10 cellular contexts compared by ENCODE assay signal in genomic region chr2:54641988-54642387, GRCh38.
DNase-seq lines count a peak whose midpoint lies in the region; ATAC-seq and TF ChIP-seq lines count a peak whose summit lies in the region.
"Had no signal": no experiment of that assay in that cellular context is flagged by ENCODE, and none has a peak within 500 bp of the region (broad histone marks: within the 10 kb centered on the region; RNA-seq: fewer than 3 reads in every experiment).

No MANE protein-coding gene starts in this region.

- H3K27ac Mint-ChIP-seq in activated naive CD8-positive, alpha-beta T cell = peak overlapping the region; percentile 80
- H3K27ac Mint-ChIP-seq in activated naive CD8-positive, alpha-beta T cell treated with anti-CD3 and anti-CD28 coated beads, Interleukin-2, amount 50 U/mL, for 24 hours = no peak overlapping the region
- peak overlapping the region in 7 of 10 donors; percentile 57 to 89 (median 79) for H3K27ac Mint-ChIP-seq in naive thymus-derived CD8-positive, alpha-beta T cell

- H3K9me3 ChIP-seq in upper lobe of right lung = no peaks in the 10 kb centered on the region
- H3K9me3 ChIP-seq: tibial artery had no signal

- intact Hi-C loops in upper lobe of right lung (cut with DNase I) = no loop called here

- POLR2A ChIA-PET in naive thymus-derived CD8-positive, alpha-beta T cell (lab: Charles Lee) = interaction anchor here (1.0 to 1.1 kb wide), 2 partner anchors 35 to 83 kb away, joined by 3 read pairs; no protein-coding TSS in a partner anchor

- H3K4me3 ChIP-seq in upper lobe of right lung = no peak overlapping the region
- H3K4me3 ChIP-seq: tibial artery had no signal

- no peaks in the 10 kb centered on the region for H3K9me3 Mint-ChIP-seq in activated naive CD8-positive, alpha-beta T cell (ENCODE audit: low read depth)
- no peaks in the 10 kb centered on the region for H3K9me3 Mint-ChIP-seq in activated naive CD8-positive, alpha-beta T cell treated with anti-CD3 and anti-CD28 coated beads, Interleukin-2, amount 50 U/mL, for 24 hours
- H3K9me3 Mint-ChIP-seq in naive thymus-derived CD8-positive, alpha-beta T cell = no peaks in the 10 kb centered on the region

- no peak overlapping the region for H3K4me3 Mint-ChIP-seq in activated naive CD8-positive, alpha-beta T cell
- H3K4me3 Mint-ChIP-seq in activated naive CD8-positive, alpha-beta T cell treated with anti-CD3 and anti-CD28 coated beads, Interleukin-2, amount 50 U/mL, for 24 hours = no peak overlapping the region
- no peak overlapping the region for H3K4me3 Mint-ChIP-seq in naive thymus-derived CD8-positive, alpha-beta T cell

- peaks cover 26% of the 10 kb centered on the region for H3K4me1 Mint-ChIP-seq in activated naive CD8-positive, alpha-beta T cell (ENCODE audit: low read depth)
- peaks cover 6% of the 10 kb centered on the region for H3K4me1 Mint-ChIP-seq in activated naive CD8-positive, alpha-beta T cell treated with anti-CD3 and anti-CD28 coated beads, Interleukin-2, amount 50 U/mL, for 24 hours
- H3K4me1 Mint-ChIP-seq in naive thymus-derived CD8-positive, alpha-beta T cell = peaks cover 9 to 21% (median 17%) of the 10 kb centered on the region in 4 donors

- DNase-seq in activated naive CD8-positive, alpha-beta T cell treated with anti-CD3 and anti-CD28 coated beads, Interleukin-2, amount 50 U/mL, for 24 hours = no peak
- DNase-seq in globus pallidus (ENCODE audit: low spot score) (peak; percentile 60), upper lobe of right lung (no peak), NCI-H2196 treated with DMSO at 0.1 percent for 48 hours (lab: John Stamatoyannopoulos, UW; ENCODE audit: unreplicated experiment) (no peak), NCI-H526 (lab: John Stamatoyannopoulos, UW) (no peak), NCI-H748 treated with DMSO at 0.1 percent for 48 hours (lab: John Stamatoyannopoulos, UW) (no peak)
- no peak for DNase-seq in naive thymus-derived CD8-positive, alpha-beta T cell
- DNase-seq: NCI-H345, tibial artery had no signal

- ATAC-seq in activated naive CD8-positive, alpha-beta T cell treated with anti-CD3 and anti-CD28 coated beads, Interleukin-2, amount 50 U/mL, for 24 hours = no peak
- no peak for ATAC-seq in naive thymus-derived CD8-positive, alpha-beta T cell
- no peak for ATAC-seq in upper lobe of right lung

- TF ChIP-seq CTCF in upper lobe of right lung (IDR thresholded peaks at IDR 0.05) = no peak

- peaks cover 7% of the 10 kb centered on the region for H3K36me3 Mint-ChIP-seq in activated naive CD8-positive, alpha-beta T cell
- H3K36me3 Mint-ChIP-seq in activated naive CD8-positive, alpha-beta T cell treated with anti-CD3 and anti-CD28 coated beads, Interleukin-2, amount 50 U/mL, for 24 hours (ENCODE audit: low read depth) = peaks cover 40% of the 10 kb centered on the region
- peaks cover 0 to 96% (median 34%) of the 10 kb centered on the region in 3 donors for H3K36me3 Mint-ChIP-seq in naive thymus-derived CD8-positive, alpha-beta T cell

- H3K36me3 ChIP-seq in upper lobe of right lung = peaks cover 85% of the 10 kb centered on the region

- H3K4me1 ChIP-seq in upper lobe of right lung = peaks cover 22% of the 10 kb centered on the region

- H3K27ac ChIP-seq in upper lobe of right lung = peak overlapping the region; percentile 0

- H3K27me3 ChIP-seq in upper lobe of right lung = no peaks in the 10 kb centered on the region
- H3K27me3 ChIP-seq: tibial artery had no signal

- no peaks in the 10 kb centered on the region for H3K27me3 Mint-ChIP-seq in activated naive CD8-positive, alpha-beta T cell
- no peaks in the 10 kb centered on the region for H3K27me3 Mint-ChIP-seq in activated naive CD8-positive, alpha-beta T cell treated with anti-CD3 and anti-CD28 coated beads, Interleukin-2, amount 50 U/mL, for 24 hours
- no peaks in the 10 kb centered on the region for H3K27me3 Mint-ChIP-seq in naive thymus-derived CD8-positive, alpha-beta T cell
